8 cellular contexts compared by ENCODE assay signal in the genomic region with DNA sequence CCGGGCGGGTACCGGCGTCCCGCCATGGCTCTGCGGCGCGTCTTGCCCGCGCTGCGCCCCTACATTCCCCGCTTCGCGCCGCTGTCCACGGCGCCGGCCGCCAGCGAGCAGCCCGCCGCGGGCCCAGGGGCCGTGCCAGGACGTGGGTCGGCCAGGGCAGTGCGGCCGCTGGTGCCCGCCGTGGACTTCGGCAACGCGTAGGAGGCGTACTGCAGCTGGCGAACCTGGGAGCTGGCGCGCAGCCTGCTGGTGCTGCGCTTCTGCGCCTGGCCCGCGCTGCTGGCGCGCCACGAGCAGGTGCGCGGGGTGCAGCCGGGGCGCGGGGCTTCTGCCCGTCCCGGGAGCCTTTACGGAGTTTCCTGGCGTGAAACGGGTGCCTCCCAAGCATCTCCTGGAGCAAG. TPM values are rescaled to one million over a fixed set of nuclear protein-coding genes. Genes with fewer than 3 reads are reported as not detected.
DNase-seq lines count a peak whose midpoint lies in the region; ATAC-seq, FAIRE-seq and TF ChIP-seq lines count a peak whose summit lies in the region.

No MANE protein-coding gene starts in this region.

- H3K27me3 ChIP-seq in ACC112 (ENCODE audit: insufficient read depth, low read length) (peaks cover 3% of the 10 kb centered on the region; the same call in 1 of the 2 replicates), SJSA1 (replicated peaks) (peaks cover 4% of the 10 kb centered on the region; the same call in 1 of the 2 replicates), esophagus squamous epithelium (peaks cover 0 to 39% (median 0%) of the 10 kb centered on the region in 4 donors), ovary (no peaks in the 10 kb centered on the region)

- TF ChIP-seq POLR2A in esophagus squamous epithelium (IDR thresholded peaks at IDR 0.05) = peak in 2 of 4 donors; percentile 14 to 16
- no peak for TF ChIP-seq POLR2A in ovary (IDR thresholded peaks at IDR 0.05)
- no peak for TF ChIP-seq POLR2A in H54 (IDR thresholded peaks at IDR 0.05; ENCODE audit: low read depth, low read length)

- intact Hi-C loops in esophagus squamous epithelium (cut with DNase I) (no loop called here), ovary (cut with DNase I) (no loop called here)

- TF ChIP-seq CTCF in esophagus squamous epithelium (IDR thresholded peaks at IDR 0.05) (no peak), ovary (IDR thresholded peaks at IDR 0.05) (no peak)

- no peak for TF ChIP-seq EP300 in ovary (IDR thresholded peaks at IDR 0.05)

- H3K79me2 ChIP-seq in ACC112 (ENCODE audit: control insufficient read depth, insufficient read depth, low read length, unreplicated experiment) = no peaks in the 10 kb centered on the region

- DNase-seq in SJSA1 (ENCODE audit: low read depth in 1 of 2, low spot score in 2 of 2) = peak in 1 of 2 experiments; percentile 50
- DNase-seq in esophagus squamous epithelium (lab: John Stamatoyannopoulos, UW) = no peak
- DNase-seq in ovary = peak in 3 of 5 donors; percentile 27 to 68 (median 50)
- no peak for DNase-seq in H54 (ENCODE audit: insufficient read length, low spot score)
- no peak for DNase-seq in EL

- H3K4me1 ChIP-seq in ACC112 (ENCODE audit: control insufficient read depth, insufficient read depth, low read length, unreplicated experiment) (no peaks in the 10 kb centered on the region), SJSA1 (replicated peaks) (peaks cover 13% of the 10 kb centered on the region), esophagus squamous epithelium (peaks cover 4 to 21% (median 13%) of the 10 kb centered on the region in 3 donors), ovary (ENCODE audit: insufficient read depth) (peaks cover 3% of the 10 kb centered on the region)

- no peaks in the 10 kb centered on the region for H3K9me3 ChIP-seq in SJSA1 (replicated peaks)
- no peaks in the 10 kb centered on the region for H3K9me3 ChIP-seq in esophagus squamous epithelium
- H3K9me3 ChIP-seq in ovary = no peaks in the 10 kb centered on the region

- ATAC-seq in GM21381 (IDR thresholded peaks at IDR 0.05; ENCODE audit: unreplicated experiment) (peak; percentile 5), HG03469 (IDR thresholded peaks at IDR 0.05; ENCODE audit: unreplicated experiment) (no peak)

- FAIRE-seq in H54 (lab: Jason Lieb, UNC) = no peak

- peak overlapping the region; percentile 63 for H3K4me3 ChIP-seq in ACC112 (ENCODE audit: low read depth, low read length)
- peak overlapping the region; percentile 41 for H3K4me3 ChIP-seq in SJSA1
- peak overlapping the region; percentile 42 to 63 (median 57) for H3K4me3 ChIP-seq in esophagus squamous epithelium
- H3K4me3 ChIP-seq in ovary = peak overlapping the region; percentile 52

- H3K36me3 ChIP-seq in ACC112 (ENCODE audit: insufficient read depth, low read length) = no peaks in the 10 kb centered on the region
- H3K36me3 ChIP-seq in SJSA1 = no peaks in the 10 kb centered on the region
- H3K36me3 ChIP-seq in esophagus squamous epithelium = no peaks in the 10 kb centered on the region
- no peaks in the 10 kb centered on the region for H3K36me3 ChIP-seq in ovary

- WGBS in esophagus squamous epithelium, 2 donors = 0% methylated on average over 5 of the region's 54 CpGs; no CpG with 5 or more reads in 1 of the 2 donors
- 0 to 1% (median 0%) methylated on average over 18 to 54 of the region's 54 CpGs for WGBS in ovary, 3 donors

- H2AFZ ChIP-seq in ACC112 (ENCODE audit: low read length, unreplicated experiment) = peak overlapping the region; percentile 25

- H3K27ac ChIP-seq in ACC112 (ENCODE audit: low read depth, low read length) (no peak overlapping the region), SJSA1 (no peak overlapping the region), esophagus squamous epithelium (peak overlapping the region in 2 of 4 donors; percentile 42 to 74), ovary (no peak overlapping the region)

RNA-seq across cellular contexts. Expression of gene DGCR6L, which starts 20.1 kb away (rescaled TPM):
- total RNA-seq in SJSA1 (2014; rRNA removed; shearing (Covaris generic)) = 93.1 and 101 TPM in 2 replicates
- total RNA-seq in esophagus squamous epithelium (10 to 100 TPM; 35.7 to 56.2 (median 49.2) TPM), ovary (10 to 100 TPM; 36.4 to 69.5 (median 40.8) TPM)
- polyA plus RNA-seq in ovary = 10 to 100 TPM in 1 of 2 donors, 1 to 10 TPM in 1; 1.9 to 64.7 TPM

RNA-seq across cellular contexts. Expression of gene RTN4R, which starts 31.6 kb away (rescaled TPM):
- 0.05 TPM in 1 of 2 replicates, not detected in the other for total RNA-seq in SJSA1 (2014; rRNA removed; shearing (Covaris generic))
- total RNA-seq in esophagus squamous epithelium = 1 to 10 TPM in 3 of 4 donors, under 1 TPM in 1; 0.97 to 3.9 (median 2.5) TPM
- 1 to 10 TPM in 4 of 7 donors, under 1 TPM in 3; 0.48 to 8.2 (median 2.2) TPM for total RNA-seq in ovary
- polyA plus RNA-seq in ovary = 1 to 10 TPM in 1 of 2 donors, not detected in 1; 1.5 TPM

Comparison
In these comparisons a context has a peak if more than half of its experiments do, and no peak if none do; other contexts are left out.
1. DNase-seq: peak in ovary (3 of 5); none in esophagus squamous epithelium (single experiment), H54 (single experiment) and EL (single experiment).
2. Peak in every context shown above with its lines, with median percentiles within 50 percentile points of each other: H3K4me3 ChIP-seq.